1 cellular context compared by ENCODE assay signal in genomic region chr14:46432516-46432915, GRCh38.
A peak's percentile ranks its signal among the peaks of the same experiment; 100 is the strongest.
TF ChIP-seq lines count a peak whose summit lies in the region.

No MANE protein-coding gene starts in this region.

TF ChIP-seq in GM23338, 12 proteins besides CTCF, POLR2A, EP300 and RAD21 (continued from another document):
- TF ChIP-seq, protein P1, sequence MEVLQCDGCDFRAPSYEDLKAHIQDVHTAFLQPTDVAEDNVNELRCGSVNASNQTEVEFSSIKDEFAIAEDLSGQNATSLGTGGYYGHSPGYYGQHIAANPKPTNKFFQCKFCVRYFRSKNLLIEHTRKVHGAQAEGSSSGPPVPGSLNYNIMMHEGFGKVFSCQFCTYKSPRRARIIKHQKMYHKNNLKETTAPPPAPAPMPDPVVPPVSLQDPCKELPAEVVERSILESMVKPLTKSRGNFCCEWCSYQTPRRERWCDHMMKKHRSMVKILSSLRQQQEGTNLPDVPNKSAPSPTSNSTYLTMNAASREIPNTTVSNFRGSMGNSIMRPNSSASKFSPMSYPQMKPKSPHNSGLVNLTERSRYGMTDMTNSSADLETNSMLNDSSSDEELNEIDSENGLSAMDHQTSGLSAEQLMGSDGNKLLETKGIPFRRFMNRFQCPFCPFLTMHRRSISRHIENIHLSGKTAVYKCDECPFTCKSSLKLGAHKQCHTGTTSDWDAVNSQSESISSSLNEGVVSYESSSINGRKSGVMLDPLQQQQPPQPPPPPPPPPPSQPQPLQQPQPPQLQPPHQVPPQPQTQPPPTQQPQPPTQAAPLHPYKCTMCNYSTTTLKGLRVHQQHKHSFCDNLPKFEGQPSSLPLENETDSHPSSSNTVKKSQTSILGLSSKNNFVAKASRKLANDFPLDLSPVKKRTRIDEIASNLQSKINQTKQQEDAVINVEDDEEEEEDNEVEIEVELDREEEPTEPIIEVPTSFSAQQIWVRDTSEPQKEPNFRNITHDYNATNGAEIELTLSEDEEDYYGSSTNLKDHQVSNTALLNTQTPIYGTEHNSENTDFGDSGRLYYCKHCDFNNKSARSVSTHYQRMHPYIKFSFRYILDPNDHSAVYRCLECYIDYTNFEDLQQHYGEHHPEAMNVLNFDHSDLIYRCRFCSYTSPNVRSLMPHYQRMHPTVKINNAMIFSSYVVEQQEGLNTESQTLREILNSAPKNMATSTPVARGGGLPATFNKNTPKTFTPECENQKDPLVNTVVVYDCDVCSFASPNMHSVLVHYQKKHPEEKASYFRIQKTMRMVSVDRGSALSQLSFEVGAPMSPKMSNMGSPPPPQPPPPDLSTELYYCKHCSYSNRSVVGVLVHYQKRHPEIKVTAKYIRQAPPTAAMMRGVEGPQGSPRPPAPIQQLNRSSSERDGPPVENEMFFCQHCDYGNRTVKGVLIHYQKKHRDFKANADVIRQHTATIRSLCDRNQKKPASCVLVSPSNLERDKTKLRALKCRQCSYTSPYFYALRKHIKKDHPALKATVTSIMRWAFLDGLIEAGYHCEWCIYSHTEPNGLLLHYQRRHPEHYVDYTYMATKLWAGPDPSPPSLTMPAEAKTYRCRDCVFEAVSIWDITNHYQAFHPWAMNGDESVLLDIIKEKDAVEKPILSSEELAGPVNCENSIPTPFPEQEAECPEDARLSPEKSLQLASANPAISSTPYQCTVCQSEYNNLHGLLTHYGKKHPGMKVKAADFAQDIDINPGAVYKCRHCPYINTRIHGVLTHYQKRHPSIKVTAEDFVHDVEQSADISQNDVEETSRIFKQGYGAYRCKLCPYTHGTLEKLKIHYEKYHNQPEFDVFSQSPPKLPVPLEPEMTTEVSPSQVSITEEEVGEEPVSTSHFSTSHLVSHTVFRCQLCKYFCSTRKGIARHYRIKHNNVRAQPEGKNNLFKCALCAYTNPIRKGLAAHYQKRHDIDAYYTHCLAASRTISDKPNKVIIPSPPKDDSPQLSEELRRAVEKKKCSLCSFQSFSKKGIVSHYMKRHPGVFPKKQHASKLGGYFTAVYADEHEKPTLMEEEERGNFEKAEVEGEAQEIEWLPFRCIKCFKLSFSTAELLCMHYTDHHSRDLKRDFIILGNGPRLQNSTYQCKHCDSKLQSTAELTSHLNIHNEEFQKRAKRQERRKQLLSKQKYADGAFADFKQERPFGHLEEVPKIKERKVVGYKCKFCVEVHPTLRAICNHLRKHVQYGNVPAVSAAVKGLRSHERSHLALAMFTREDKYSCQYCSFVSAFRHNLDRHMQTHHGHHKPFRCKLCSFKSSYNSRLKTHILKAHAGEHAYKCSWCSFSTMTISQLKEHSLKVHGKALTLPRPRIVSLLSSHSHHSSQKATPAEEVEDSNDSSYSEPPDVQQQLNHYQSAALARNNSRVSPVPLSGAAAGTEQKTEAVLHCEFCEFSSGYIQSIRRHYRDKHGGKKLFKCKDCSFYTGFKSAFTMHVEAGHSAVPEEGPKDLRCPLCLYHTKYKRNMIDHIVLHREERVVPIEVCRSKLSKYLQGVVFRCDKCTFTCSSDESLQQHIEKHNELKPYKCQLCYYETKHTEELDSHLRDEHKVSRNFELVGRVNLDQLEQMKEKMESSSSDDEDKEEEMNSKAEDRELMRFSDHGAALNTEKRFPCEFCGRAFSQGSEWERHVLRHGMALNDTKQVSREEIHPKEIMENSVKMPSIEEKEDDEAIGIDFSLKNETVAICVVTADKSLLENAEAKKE (CRISPR knock-in tag; IDR thresholded peaks at IDR 0.05) = 0 out of 2 replicates have a peak, but pooled peaks have one; percentile 50
- no peak for TF ChIP-seq ZNF331 (CRISPR knock-in tag; IDR thresholded peaks at IDR 0.05; ENCODE audit: low read depth)
- TF ChIP-seq, protein P2, sequence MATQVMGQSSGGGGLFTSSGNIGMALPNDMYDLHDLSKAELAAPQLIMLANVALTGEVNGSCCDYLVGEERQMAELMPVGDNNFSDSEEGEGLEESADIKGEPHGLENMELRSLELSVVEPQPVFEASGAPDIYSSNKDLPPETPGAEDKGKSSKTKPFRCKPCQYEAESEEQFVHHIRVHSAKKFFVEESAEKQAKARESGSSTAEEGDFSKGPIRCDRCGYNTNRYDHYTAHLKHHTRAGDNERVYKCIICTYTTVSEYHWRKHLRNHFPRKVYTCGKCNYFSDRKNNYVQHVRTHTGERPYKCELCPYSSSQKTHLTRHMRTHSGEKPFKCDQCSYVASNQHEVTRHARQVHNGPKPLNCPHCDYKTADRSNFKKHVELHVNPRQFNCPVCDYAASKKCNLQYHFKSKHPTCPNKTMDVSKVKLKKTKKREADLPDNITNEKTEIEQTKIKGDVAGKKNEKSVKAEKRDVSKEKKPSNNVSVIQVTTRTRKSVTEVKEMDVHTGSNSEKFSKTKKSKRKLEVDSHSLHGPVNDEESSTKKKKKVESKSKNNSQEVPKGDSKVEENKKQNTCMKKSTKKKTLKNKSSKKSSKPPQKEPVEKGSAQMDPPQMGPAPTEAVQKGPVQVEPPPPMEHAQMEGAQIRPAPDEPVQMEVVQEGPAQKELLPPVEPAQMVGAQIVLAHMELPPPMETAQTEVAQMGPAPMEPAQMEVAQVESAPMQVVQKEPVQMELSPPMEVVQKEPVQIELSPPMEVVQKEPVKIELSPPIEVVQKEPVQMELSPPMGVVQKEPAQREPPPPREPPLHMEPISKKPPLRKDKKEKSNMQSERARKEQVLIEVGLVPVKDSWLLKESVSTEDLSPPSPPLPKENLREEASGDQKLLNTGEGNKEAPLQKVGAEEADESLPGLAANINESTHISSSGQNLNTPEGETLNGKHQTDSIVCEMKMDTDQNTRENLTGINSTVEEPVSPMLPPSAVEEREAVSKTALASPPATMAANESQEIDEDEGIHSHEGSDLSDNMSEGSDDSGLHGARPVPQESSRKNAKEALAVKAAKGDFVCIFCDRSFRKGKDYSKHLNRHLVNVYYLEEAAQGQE (IDR thresholded peaks at IDR 0.05; ENCODE audit: unreplicated experiment) = no peak
- no peak for TF ChIP-seq POLR2AphosphoS5 (IDR thresholded peaks at IDR 0.05; ENCODE audit: low read depth)
- TF ChIP-seq, protein P3, sequence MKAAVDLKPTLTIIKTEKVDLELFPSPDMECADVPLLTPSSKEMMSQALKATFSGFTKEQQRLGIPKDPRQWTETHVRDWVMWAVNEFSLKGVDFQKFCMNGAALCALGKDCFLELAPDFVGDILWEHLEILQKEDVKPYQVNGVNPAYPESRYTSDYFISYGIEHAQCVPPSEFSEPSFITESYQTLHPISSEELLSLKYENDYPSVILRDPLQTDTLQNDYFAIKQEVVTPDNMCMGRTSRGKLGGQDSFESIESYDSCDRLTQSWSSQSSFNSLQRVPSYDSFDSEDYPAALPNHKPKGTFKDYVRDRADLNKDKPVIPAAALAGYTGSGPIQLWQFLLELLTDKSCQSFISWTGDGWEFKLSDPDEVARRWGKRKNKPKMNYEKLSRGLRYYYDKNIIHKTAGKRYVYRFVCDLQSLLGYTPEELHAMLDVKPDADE (IDR thresholded peaks at IDR 0.05) = no peak
- TF ChIP-seq CREB1 (CRISPR knock-in tag; IDR thresholded peaks at IDR 0.05; ENCODE audit: low read depth) = no peak
TF ChIP-seq in GM23338: peak in this region for 1.
